4 cellular contexts compared by ENCODE assay signal in the genomic region with DNA sequence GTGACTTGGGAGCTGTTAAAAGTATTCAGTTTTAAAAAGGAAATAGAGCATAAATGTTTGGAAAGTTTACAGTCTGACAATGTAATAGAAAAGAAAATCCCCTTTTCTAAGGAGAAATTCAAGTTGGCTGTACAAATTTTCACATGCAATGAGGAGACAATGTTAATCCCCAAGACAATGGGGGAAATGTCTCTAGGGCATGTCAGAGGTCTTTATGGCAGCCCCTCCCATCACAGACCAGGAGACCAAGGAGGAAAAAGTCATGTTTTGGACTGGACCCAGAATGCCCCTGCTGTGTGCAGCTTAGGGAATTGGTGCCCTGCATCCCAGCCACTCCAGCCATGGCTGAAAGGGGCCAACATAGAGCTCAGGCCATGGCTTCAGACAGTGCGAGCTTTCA.
"Had no signal": no experiment of that assay in that cellular context is flagged by ENCODE, and none has a peak within 500 bp of the region (broad histone marks: within the 10 kb centered on the region; RNA-seq: fewer than 3 reads in every experiment).

No MANE protein-coding gene starts in this region.

- H3K4me3 ChIP-seq: K562 had no signal

- DNase-seq: IMR-90, KBM-7, KG1 had no signal
